ENCODE assay signal across 8 cellular contexts in the genomic region with DNA sequence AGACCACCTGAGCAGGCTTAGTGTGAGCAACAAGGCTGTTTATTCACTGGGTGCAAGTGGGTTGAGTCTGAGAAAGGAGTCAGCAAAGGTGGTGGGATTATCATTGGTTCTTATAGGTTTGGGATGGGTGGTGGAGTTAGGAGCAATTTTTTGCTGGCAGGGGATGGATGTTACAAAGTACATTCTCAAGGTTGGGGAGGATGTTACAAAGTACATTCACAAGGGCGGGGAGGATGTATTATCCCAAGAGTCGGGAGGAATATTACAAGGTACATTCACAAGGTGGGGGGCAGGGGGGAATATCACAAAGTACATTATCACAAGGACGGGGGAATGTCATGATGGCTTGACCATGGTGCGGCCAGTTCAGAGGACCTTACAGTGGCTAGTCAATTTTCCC.
"Had no signal": no experiment of that assay in that cellular context is flagged by ENCODE, and none has a peak within 500 bp of the region (broad histone marks: within the 10 kb centered on the region; RNA-seq: fewer than 3 reads in every experiment).

No MANE protein-coding gene starts in this region.

- H3K4me3 ChIP-seq: GM12878 had no signal

- ATAC-seq: GM12878 had no signal

- DNase-seq: GDM1, GF-D8 had no signal

- FAIRE-seq: G401.6, GM12878, GM12891, GM12892, GM18507, GM19239 had no signal
